In the genomic region with DNA sequence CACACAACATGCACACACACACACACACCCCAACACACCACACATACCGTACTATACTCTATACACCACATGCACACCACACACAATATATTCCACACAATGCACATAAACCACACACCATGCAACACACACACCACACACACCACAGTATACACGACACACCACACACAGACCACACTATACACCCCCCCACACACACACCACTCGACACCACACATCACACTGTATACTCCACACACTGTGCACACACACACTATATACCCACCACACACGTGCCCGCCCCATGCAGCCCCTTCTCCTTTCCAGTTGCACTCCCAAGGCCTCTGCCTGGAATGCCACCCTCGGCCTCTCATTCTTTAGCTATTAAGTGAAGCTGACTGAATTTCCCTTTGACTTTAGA, we compare ENCODE assay signal across 24 cellular contexts.
A peak's percentile ranks its signal among the peaks of the same experiment; 100 is the strongest.
DNase-seq lines count a peak whose midpoint lies in the region; ATAC-seq, FAIRE-seq and TF ChIP-seq lines count a peak whose summit lies in the region.
"Had no signal": no experiment of that assay in that cellular context is flagged by ENCODE, and none has a peak within 500 bp of the region (broad histone marks: within the 10 kb centered on the region; RNA-seq: fewer than 3 reads in every experiment).

No MANE protein-coding gene starts in this region.

- H2AK9ac ChIP-seq in IMR-90 (replicated peaks; ENCODE audit: low read depth, low read length, poor library complexity), result no peak overlapping the region

- FAIRE-seq in K562 (lab: Jason Lieb, UNC), result no peak
- FAIRE-seq: A204.1, GM19239 had no signal

- H3K18ac ChIP-seq in IMR-90 (ENCODE audit: low read depth, low read length), result no peak overlapping the region; the same call in 1 of the 2 replicates

- no peak overlapping the region for H3K4me3 Mint-ChIP-seq in natural killer cell treated with Interleukin-12 subunit alpha and Interleukin-12 subunit beta and Interleukin-15 and Interleukin-18, amount 100 ng/mL, for 72 hours
- no peak overlapping the region for H3K4me3 Mint-ChIP-seq in stimulated activated effector memory CD8-positive, alpha-beta T cell treated with anti-CD3 and anti-CD28 coated beads, Interleukin-12 subunit alpha, Interleukin-12 subunit beta, amount 100 ng/mL, for 72 hours
- H3K4me3 Mint-ChIP-seq: CD4-positive, CD25-positive, alpha-beta regulatory T cell; CD8-positive, alpha-beta memory T cell; GM23338; HFFc6 had no signal

- H2BK5ac ChIP-seq in IMR-90 (ENCODE audit: low read depth, low read length, poor library complexity, severe bottlenecking), result peak overlapping the region; percentile 76

- peaks cover 9% of the 10 kb centered on the region in 2 donors for H3K27me3 Mint-ChIP-seq in natural killer cell treated with Interleukin-12 subunit alpha and Interleukin-12 subunit beta and Interleukin-15 and Interleukin-18, amount 100 ng/mL, for 72 hours

- peak overlapping the region; percentile 16 for H2AFZ ChIP-seq in IMR-90 (replicated peaks; ENCODE audit: low read length, poor library complexity)
- H2AFZ ChIP-seq in K562 (ENCODE audit: low read depth, low read length), result no peak overlapping the region
- H2AFZ ChIP-seq: GM23338 had no signal

- H4K8ac ChIP-seq in IMR-90 (ENCODE audit: low read depth in 2 of 2, low read length in 2 of 2), result no peak overlapping the region

- POLR2A ChIA-PET in IMR-90 (lab: Charles Lee; ENCODE audit: unreplicated experiment), result no interaction called here
- POLR2A ChIA-PET in K562 (lab: Yijun Ruan, JAX), result no interaction called here

- dilution Hi-C loops in IMR-90 (cut with HindIII; ENCODE audit: low sequenced_read_pairs, unreplicated experiment), result no loop called here

- no peak overlapping the region for H3K4me3 ChIP-seq in IMR-90 (ENCODE audit: insufficient read depth, low read depth, low read length)
- no peak overlapping the region for H3K4me3 ChIP-seq in K562
- no peak overlapping the region for H3K4me3 ChIP-seq in heart right ventricle
- no peak overlapping the region for H3K4me3 ChIP-seq in coronary artery
- H3K4me3 ChIP-seq: GM12878, GM23338 had no signal

- no peak for TF ChIP-seq EP300 in K562 (IDR thresholded peaks at IDR 0.05; ENCODE audit: low read length)

- H3K4me1 ChIP-seq in IMR-90 (ENCODE audit: control insufficient read depth, insufficient read depth, low read length), result peaks cover 12% of the 10 kb centered on the region
- H3K4me1 ChIP-seq in K562 (replicated peaks in 1 of 2; ENCODE audit: control insufficient read depth in 2 of 2, insufficient read depth in 2 of 2, low read length in 2 of 2), result no peaks in the 10 kb centered on the region; a peak in 1 of 5 replicates
- peaks cover 0 to 7% (median 0%) of the 10 kb centered on the region in 9 donors for H3K4me1 ChIP-seq in heart right ventricle
- H3K4me1 ChIP-seq: BE2C had no signal

- 94 to 100% methylated on average over 1 to 3 of the region's 6 CpGs for WGBS in IMR-90 (ENCODE audit: extremely low coverage in 2 of 2, insufficient read length in 1 of 2), 2 experiments
- 4% methylated on average over 5 of the region's 6 CpGs for WGBS in K562 (ENCODE audit: insufficient coverage, low coverage, missing lambda C conversion rate)
- WGBS in heart right ventricle, 2 donors, result 92 to 95% methylated on average over 6 of the region's 6 CpGs

- H3K56ac ChIP-seq in IMR-90 (ENCODE audit: extremely low read depth, insufficient read depth, low read length), result no peak overlapping the region

- no peak overlapping the region for H3K27ac ChIP-seq in IMR-90 (ENCODE audit: insufficient read depth, low read length)
- H3K27ac ChIP-seq in K562 (ENCODE audit: extremely low read depth, low read depth, low read length), result no peak overlapping the region
- no peak overlapping the region for H3K27ac ChIP-seq in heart right ventricle
- no peak overlapping the region for H3K27ac ChIP-seq in coronary artery

- H3K27ac Mint-ChIP-seq in natural killer cell treated with Interleukin-12 subunit alpha and Interleukin-12 subunit beta and Interleukin-15 and Interleukin-18, amount 100 ng/mL, for 72 hours, result no peak overlapping the region
- no peak overlapping the region for H3K27ac Mint-ChIP-seq in stimulated activated effector memory CD8-positive, alpha-beta T cell treated with anti-CD3 and anti-CD28 coated beads, Interleukin-12 subunit alpha, Interleukin-12 subunit beta, amount 100 ng/mL, for 72 hours
- H3K27ac Mint-ChIP-seq: CD4-positive, CD25-positive, alpha-beta regulatory T cell; CD8-positive, alpha-beta memory T cell; GM23338; HFFc6 had no signal

- peak overlapping the region; percentile 43; the same call in 1 of the 2 replicates for H3K4ac ChIP-seq in IMR-90 (ENCODE audit: low read depth, low read length)

- no peak overlapping the region for H3K9ac ChIP-seq in IMR-90 (ENCODE audit: low read depth, low read length)
- no peak overlapping the region for H3K9ac ChIP-seq in K562 (ENCODE audit: insufficient read depth in 1 of 2, low read depth in 2 of 2, low read length in 2 of 2)

- in situ Hi-C loops in IMR-90 (cut with MboI; ENCODE audit: low sequenced_read_pairs), result loop anchor here (25.0 kb wide), 1 partner anchor 655 kb away; no protein-coding TSS in a partner anchor
- in situ Hi-C loops in K562 (cut with MboI), result loop anchor here (25.0 kb wide), 2 partner anchors 830 to 1130 kb away; no protein-coding TSS in a partner anchor

- H4K5ac ChIP-seq in IMR-90 (ENCODE audit: low read depth, low read length), result no peak overlapping the region

- H3K36me3 ChIP-seq in IMR-90 (ENCODE audit: control insufficient read depth, insufficient read depth, low read length) (no peaks in the 10 kb centered on the region), K562 (ENCODE audit: control insufficient read depth, insufficient read depth, low read length) (no peaks in the 10 kb centered on the region), heart right ventricle (no peaks in the 10 kb centered on the region)
- H3K36me3 ChIP-seq: BE2C had no signal

- H3K14ac ChIP-seq in IMR-90 (replicated peaks; ENCODE audit: low read depth, low read length), result peak overlapping the region; percentile 68; the same call in 1 of the 2 replicates

- H3K79me2 ChIP-seq in K562 (ENCODE audit: control insufficient read depth, insufficient read depth, low read length), result no peaks in the 10 kb centered on the region

- BruUV-seq in IMR-90 (replicated peaks; lab: Mats Ljungman, UMichigan), result no TSS peak
- BruUV-seq in K562 (replicated peaks; lab: Mats Ljungman, UMichigan), result no TSS peak

- H3K27me3 ChIP-seq in IMR-90 (ENCODE audit: control insufficient read depth, insufficient read depth, low read length), result peaks cover 1% of the 10 kb centered on the region; the same call in 1 of the 2 replicates
- peaks cover 5 to 33% of the 10 kb centered on the region in 2 experiments; a peak in 4 of 5 replicates for H3K27me3 ChIP-seq in K562 (ENCODE audit: control insufficient read depth in 2 of 2, insufficient read depth in 2 of 2, low read length in 2 of 2)
- peaks cover 0 to 16% (median 8%) of the 10 kb centered on the region in 7 donors for H3K27me3 ChIP-seq in heart right ventricle
- H3K27me3 ChIP-seq: BE2C had no signal

- TF ChIP-seq RAD21 in IMR-90 (IDR thresholded peaks at IDR 0.05; ENCODE audit: low read length), result no peak
- no peak for TF ChIP-seq RAD21 in K562 (CRISPR knock-in tag; conservative IDR thresholded peaks at IDR 0.05 in 1 of 2, IDR thresholded peaks at IDR 0.05 in 1 of 2)

- H3K9me3 Mint-ChIP-seq in natural killer cell treated with Interleukin-12 subunit alpha and Interleukin-12 subunit beta and Interleukin-15 and Interleukin-18, amount 100 ng/mL, for 72 hours, result no peaks in the 10 kb centered on the region
- no peaks in the 10 kb centered on the region for H3K9me3 Mint-ChIP-seq in stimulated activated effector memory CD8-positive, alpha-beta T cell treated with anti-CD3 and anti-CD28 coated beads, Interleukin-12 subunit alpha, Interleukin-12 subunit beta, amount 100 ng/mL, for 72 hours
- H3K9me3 Mint-ChIP-seq: CD4-positive, CD25-positive, alpha-beta regulatory T cell; CD8-positive, alpha-beta memory T cell; GM23338; HFFc6 had no signal

- CTCF ChIA-PET in IMR-90 (lab: Yijun Ruan, JAX), result interaction anchor here (0.6 kb wide), 1 partner anchor 692 kb away, joined by 3 read pairs; no protein-coding TSS in a partner anchor
- CTCF ChIA-PET in K562 (lab: Yijun Ruan, JAX; ENCODE audit: low intra/inter-chr PET ratio), result no interaction called here

- H3K9me1 ChIP-seq in IMR-90 (ENCODE audit: insufficient read depth, low read length) (peaks cover 11% of the 10 kb centered on the region), K562 (ENCODE audit: control insufficient read depth, insufficient read depth, low read length) (no peaks in the 10 kb centered on the region)

- TF ChIP-seq CTCF in IMR-90 (conservative IDR thresholded peaks at IDR 0.05; ENCODE audit: low read depth, low read length), result no peak
- TF ChIP-seq CTCF in K562 (IDR thresholded peaks at IDR 0.05 in 2 of 3, conservative IDR thresholded peaks at IDR 0.05 in 1 of 3; ENCODE audit: insufficient read depth in 2 of 3, low read depth in 1 of 3, low read length in 3 of 3), result no peak
- no peak for TF ChIP-seq CTCF in heart right ventricle (IDR thresholded peaks at IDR 0.05)
- no peak for TF ChIP-seq CTCF in coronary artery (IDR thresholded peaks at IDR 0.05)

- no peak overlapping the region for H3K4me2 ChIP-seq in IMR-90 (ENCODE audit: low read depth, low read length)
- H3K4me2 ChIP-seq in K562 (ENCODE audit: insufficient read depth, low read length), result no peak overlapping the region
- H3K4me2 ChIP-seq: GM23338 had no signal

- ATAC-seq in IMR-90 (ENCODE audit: low read depth), result no peak
- ATAC-seq in K562, result no peak
- ATAC-seq in natural killer cell treated with Interleukin-12 subunit alpha and Interleukin-12 subunit beta and Interleukin-15 and Interleukin-18, amount 100 ng/mL, for 72 hours, result peak; percentile 51 to 56
- ATAC-seq in stimulated activated effector memory CD8-positive, alpha-beta T cell treated with anti-CD3 and anti-CD28 coated beads, Interleukin-12 subunit alpha, Interleukin-12 subunit beta, amount 100 ng/mL, for 72 hours, result peak; percentile 14
- no peak for ATAC-seq in heart right ventricle
- ATAC-seq in HG02885 (IDR thresholded peaks at IDR 0.05; ENCODE audit: poor library complexity, unreplicated experiment), result no peak
- ATAC-seq: GM12878, GM23338, HCT116 had no signal

- H3K9me3 ChIP-seq in IMR-90 (ENCODE audit: control insufficient read depth, insufficient read depth, low read length), result no peaks in the 10 kb centered on the region
- H3K9me3 ChIP-seq in K562 (replicated peaks; ENCODE audit: control insufficient read depth, insufficient read depth, low read depth, low read length), result no peaks in the 10 kb centered on the region
- H3K9me3 ChIP-seq in heart right ventricle, result no peaks in the 10 kb centered on the region
- H3K9me3 ChIP-seq: BE2C had no signal

- H3K23ac ChIP-seq in IMR-90 (ENCODE audit: low read depth, low read length), result no peak overlapping the region

- no peaks in the 10 kb centered on the region for H3K4me1 Mint-ChIP-seq in natural killer cell treated with Interleukin-12 subunit alpha and Interleukin-12 subunit beta and Interleukin-15 and Interleukin-18, amount 100 ng/mL, for 72 hours (ENCODE audit: low read depth in 2 of 2)
- peaks cover 4% of the 10 kb centered on the region for H3K4me1 Mint-ChIP-seq in stimulated activated effector memory CD8-positive, alpha-beta T cell treated with anti-CD3 and anti-CD28 coated beads, Interleukin-12 subunit alpha, Interleukin-12 subunit beta, amount 100 ng/mL, for 72 hours

- no peaks in the 10 kb centered on the region for H3K79me1 ChIP-seq in IMR-90 (ENCODE audit: low read depth in 1 of 2, low read length in 2 of 2)

- TF ChIP-seq POLR2A in IMR-90 (IDR thresholded peaks at IDR 0.05; ENCODE audit: low read depth, low read length), result no peak
- TF ChIP-seq POLR2A in K562 (conservative IDR thresholded peaks at IDR 0.05), result no peak

- H2BK15ac ChIP-seq in IMR-90 (ENCODE audit: low read depth, low read length), result peak overlapping the region; percentile 12; the same call in 1 of the 3 replicates

- no peaks in the 10 kb centered on the region for H3K36me3 Mint-ChIP-seq in natural killer cell treated with Interleukin-12 subunit alpha and Interleukin-12 subunit beta and Interleukin-15 and Interleukin-18, amount 100 ng/mL, for 72 hours
- no peaks in the 10 kb centered on the region for H3K36me3 Mint-ChIP-seq in stimulated activated effector memory CD8-positive, alpha-beta T cell treated with anti-CD3 and anti-CD28 coated beads, Interleukin-12 subunit alpha, Interleukin-12 subunit beta, amount 100 ng/mL, for 72 hours
- H3K36me3 Mint-ChIP-seq: CD4-positive, CD25-positive, alpha-beta regulatory T cell; CD8-positive, alpha-beta memory T cell had no signal

- H2AK5ac ChIP-seq in IMR-90 (ENCODE audit: low read depth, low read length), result peak overlapping the region; percentile 81; the same call in 1 of the 2 replicates

- no peak overlapping the region for H4K91ac ChIP-seq in IMR-90 (ENCODE audit: insufficient read depth, low read depth, low read length)

- H4K20me1 ChIP-seq in IMR-90 (ENCODE audit: insufficient read depth, low read length), result no peaks in the 10 kb centered on the region
- H4K20me1 ChIP-seq in K562 (replicated peaks; ENCODE audit: control insufficient read depth, insufficient read depth, low read length), result no peaks in the 10 kb centered on the region

- intact Hi-C loops in IMR-90 (cut with micrococcal nuclease), result no loop called here
- intact Hi-C loops in K562 (cut with micrococcal nuclease), result no loop called here
- intact Hi-C loops in heart right ventricle (cut with DNase I), result loop anchor here in 3 of 10 donors (5.0 to 10.0 kb wide), 4 partner anchors 183 to 833 kb away; no protein-coding TSS in a partner anchor

- peak overlapping the region; percentile 6; the same call in 1 of the 2 replicates for H2BK120ac ChIP-seq in IMR-90 (ENCODE audit: low read depth, low read length)

- DNase-seq in IMR-90 (no peak), K562 (ENCODE audit: extremely low read depth in 1 of 4, low spot score in 3 of 4) (no peak), heart right ventricle (no peak), coronary artery (ENCODE audit: low spot score) (no peak)
- no peak for DNase-seq in natural killer cell treated with Interleukin-12 subunit alpha and Interleukin-12 subunit beta and Interleukin-15 and Interleukin-18, amount 100 ng/mL, for 72 hours (ENCODE audit: low spot score)
- no peak for DNase-seq in stimulated activated effector memory CD8-positive, alpha-beta T cell treated with anti-CD3 and anti-CD28 coated beads, Interleukin-12 subunit alpha, Interleukin-12 subunit beta, amount 100 ng/mL, for 72 hours (ENCODE audit: low spot score in 2 of 2)
- DNase-seq: ACHN; BE2C; C1 segment of cervical spinal cord; CD4-positive, CD25-positive, alpha-beta regulatory T cell; CD8-positive, alpha-beta memory T cell; COR-L47; DMS 273 treated with DMSO at 0.1 percent for 48 hours; DMS53; DND-41; EL; H7; HFFc6 had no signal

- H2BK20ac ChIP-seq in IMR-90 (ENCODE audit: low read depth, low read length), result peak overlapping the region; percentile 65; the same call in 1 of the 2 replicates

Comparison
In these comparisons a context has a peak if more than half of its experiments do, and no peak if none do; other contexts are left out.
1. ATAC-seq: peak in natural killer cell treated with Interleukin-12 subunit alpha and Interleukin-12 subunit beta and Interleukin-15 and Interleukin-18, amount 100 ng/mL, for 72 hours (2 of 2) and stimulated activated effector memory CD8-positive, alpha-beta T cell treated with anti-CD3 and anti-CD28 coated beads, Interleukin-12 subunit alpha, Interleukin-12 subunit beta, amount 100 ng/mL, for 72 hours (single experiment); none in IMR-90 (single experiment), K562 (single experiment), heart right ventricle (0 of 8) and HG02885 (single experiment).